Comparison of ENCODE assay signal across 7 cellular contexts in the genomic region with DNA sequence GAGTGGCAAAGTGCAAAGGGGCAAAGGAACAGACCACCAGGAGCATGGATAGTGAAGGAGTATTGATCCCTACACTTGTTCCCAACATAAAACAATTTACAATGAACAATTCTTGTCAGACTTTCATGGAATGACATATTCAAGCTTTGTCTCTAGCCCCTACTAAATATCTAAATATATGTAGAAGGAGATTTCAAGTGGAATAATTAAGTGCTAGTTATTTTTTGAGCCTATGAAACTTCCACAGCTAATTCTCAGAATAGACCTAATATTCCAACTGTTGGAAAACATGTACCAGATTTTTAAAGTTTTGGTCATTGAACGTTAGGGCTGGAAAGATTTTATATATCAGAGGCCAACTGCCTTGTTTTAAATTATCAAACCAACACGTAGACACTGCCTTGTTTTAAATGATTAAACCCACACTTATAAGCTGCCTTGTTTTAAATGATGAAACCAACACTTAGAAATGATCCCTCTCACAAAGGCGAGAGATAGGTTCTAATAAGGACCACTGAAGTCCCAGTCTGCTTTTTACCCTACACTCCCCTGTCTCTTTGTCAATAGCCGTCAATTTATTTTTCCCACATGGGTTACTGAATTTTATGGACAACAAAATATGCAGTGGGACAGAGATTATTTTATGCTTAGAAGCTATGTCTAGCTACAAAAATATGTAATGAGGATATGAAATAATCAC.
"Had no signal": no experiment of that assay in that cellular context is flagged by ENCODE, and none has a peak within 500 bp of the region (broad histone marks: within the 10 kb centered on the region; RNA-seq: fewer than 3 reads in every experiment).

No MANE protein-coding gene starts in this region.

- DNase-seq: GDM1, GF-D8 had no signal

- H3K4me3 ChIP-seq: GM12878 had no signal

- FAIRE-seq: GM12878, GM12891, GM12892, GM18507, GM19239 had no signal

- ATAC-seq: GM12878 had no signal
